ENCODE assay signal across 8 cellular contexts in the genomic region with DNA sequence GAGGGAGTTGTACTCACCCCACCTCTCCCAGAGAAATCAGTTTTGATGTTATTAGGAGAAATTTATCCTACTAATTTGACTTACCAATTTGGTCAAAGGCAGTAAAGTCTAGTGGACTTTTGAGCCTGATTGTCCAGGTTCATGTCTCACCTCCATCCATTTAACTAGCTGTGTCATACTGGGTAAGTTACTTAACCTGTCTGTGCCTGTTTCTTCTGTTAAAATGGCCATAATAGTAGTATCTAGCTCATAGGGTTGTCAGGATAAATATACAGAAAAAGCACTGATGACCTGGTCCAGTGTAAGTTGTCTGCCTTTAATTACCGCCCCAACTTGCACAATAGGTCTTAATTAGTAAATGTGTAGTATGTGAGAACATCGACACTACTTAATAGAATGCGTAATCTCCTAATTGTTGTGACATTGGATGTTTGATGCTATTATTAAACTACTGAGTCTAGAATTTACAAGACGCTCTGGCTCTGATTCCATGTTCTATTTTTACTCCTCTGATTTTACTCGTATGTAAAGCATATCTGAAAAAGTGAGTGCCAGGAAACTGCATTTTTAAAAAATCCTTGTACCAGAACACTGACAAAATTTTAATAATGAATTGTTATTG. TPM values are rescaled to one million over a fixed set of nuclear protein-coding genes. Genes with fewer than 3 reads are reported as not detected.
DNase-seq lines count a peak whose midpoint lies in the region; ATAC-seq, FAIRE-seq and TF ChIP-seq lines count a peak whose summit lies in the region.
"Had no signal": no experiment of that assay in that cellular context is flagged by ENCODE, and none has a peak within 500 bp of the region (broad histone marks: within the 10 kb centered on the region; RNA-seq: fewer than 3 reads in every experiment).

No MANE protein-coding gene starts in this region.

- no TSS peak for BruUV-seq in IMR-90 (replicated peaks; lab: Mats Ljungman, UMichigan)

- H4K5ac ChIP-seq in IMR-90 (ENCODE audit: low read depth, low read length): no peak overlapping the region

- CTCF ChIA-PET in IMR-90 (lab: Yijun Ruan, JAX): interaction anchor here (1.5 kb wide), 1 partner anchor 10 kb away, joined by 5 read pairs; no protein-coding TSS in a partner anchor

- no peak overlapping the region for H3K4ac ChIP-seq in IMR-90 (ENCODE audit: low read depth, low read length)

- peak overlapping the region; percentile 16; the same call in 1 of the 2 replicates for H3K14ac ChIP-seq in IMR-90 (replicated peaks; ENCODE audit: low read depth, low read length)

- peaks cover 4 to 30% of the 10 kb centered on the region in 2 experiments; a peak in 3 of 4 replicates for H3K79me1 ChIP-seq in IMR-90 (ENCODE audit: low read depth in 1 of 2, low read length in 2 of 2)

- H3K4me2 ChIP-seq in IMR-90 (ENCODE audit: low read depth, low read length) (peak overlapping the region; percentile 71), astrocyte (ENCODE audit: low read length) (peak overlapping the region; percentile 90)

- H3K4me3 ChIP-seq in IMR-90 (ENCODE audit: insufficient read depth, low read depth, low read length) (peak overlapping the region; percentile 84), astrocyte (ENCODE audit: insufficient read depth, low read depth, low read length) (peak overlapping the region; percentile 90), kidney (ENCODE audit: low read length in 2 of 2) (peak overlapping the region; percentile 88 to 98), suprapubic skin (peak overlapping the region; percentile 88)

- H4K91ac ChIP-seq in IMR-90 (ENCODE audit: insufficient read depth, low read depth, low read length): no peak overlapping the region

- DNase-seq in IMR-90 (no peak), astrocyte (ENCODE audit: low read depth) (peak; percentile 4), kidney (no peak), suprapubic skin (ENCODE audit: low spot score in 2 of 2) (no peak)
- DNase-seq: NCI-H2081 treated with DMSO at 0.1 percent for 48 hours had no signal

- POLR2A ChIA-PET in IMR-90 (lab: Charles Lee; ENCODE audit: unreplicated experiment): no interaction called here

- no peak overlapping the region for H2BK15ac ChIP-seq in IMR-90 (ENCODE audit: low read depth, low read length)

- no peak overlapping the region for H2AFZ ChIP-seq in IMR-90 (replicated peaks; ENCODE audit: low read length, poor library complexity)
- no peak overlapping the region for H2AFZ ChIP-seq in astrocyte (ENCODE audit: low read depth, low read length)

- TF ChIP-seq RAD21 in IMR-90 (IDR thresholded peaks at IDR 0.05; ENCODE audit: low read length): no peak

- peak overlapping the region; percentile 31 for H2BK5ac ChIP-seq in IMR-90 (ENCODE audit: low read depth, low read length, poor library complexity, severe bottlenecking)

- peaks cover 4% of the 10 kb centered on the region; the same call in 1 of the 2 replicates for H3K27me3 ChIP-seq in IMR-90 (ENCODE audit: control insufficient read depth, insufficient read depth, low read length)
- H3K27me3 ChIP-seq in astrocyte (ENCODE audit: insufficient read depth, low read length): no peaks in the 10 kb centered on the region
- no peaks in the 10 kb centered on the region for H3K27me3 ChIP-seq in suprapubic skin

- H3K9me1 ChIP-seq in IMR-90 (ENCODE audit: insufficient read depth, low read length): no peaks in the 10 kb centered on the region

- ATAC-seq in IMR-90 (ENCODE audit: low read depth): no peak
- ATAC-seq in GM21737 (IDR thresholded peaks at IDR 0.05; ENCODE audit: unreplicated experiment): no peak
- no peak for ATAC-seq in GM19395 (IDR thresholded peaks at IDR 0.05; ENCODE audit: unreplicated experiment)
- no peak for ATAC-seq in GM18858 (IDR thresholded peaks at IDR 0.05; ENCODE audit: unreplicated experiment)

- peak overlapping the region; percentile 96 for H3K27ac Mint-ChIP-seq in astrocyte (ENCODE audit: unreplicated experiment)

- H3K36me3 ChIP-seq in IMR-90 (ENCODE audit: control insufficient read depth, insufficient read depth, low read length) (peaks cover 8% of the 10 kb centered on the region), astrocyte (ENCODE audit: insufficient read depth, low read length) (peaks cover 10% of the 10 kb centered on the region), kidney (ENCODE audit: control insufficient read depth in 1 of 2, insufficient read depth in 2 of 2, low read length in 2 of 2) (peaks cover 0 to 16% of the 10 kb centered on the region in 2 donors), suprapubic skin (peaks cover 12% of the 10 kb centered on the region)

- H3K18ac ChIP-seq in IMR-90 (ENCODE audit: low read depth, low read length): no peak overlapping the region; the same call in 1 of the 2 replicates

- peak overlapping the region; percentile 81; the same call in 1 of the 2 replicates for H3K23ac ChIP-seq in IMR-90 (ENCODE audit: low read depth, low read length)

- no peak overlapping the region for H3K56ac ChIP-seq in IMR-90 (ENCODE audit: extremely low read depth, insufficient read depth, low read length)

- H3K4me1 Mint-ChIP-seq in astrocyte (ENCODE audit: low read depth, unreplicated experiment): peaks cover 4% of the 10 kb centered on the region

- H2BK20ac ChIP-seq in IMR-90 (ENCODE audit: low read depth, low read length): no peak overlapping the region

- H3K4me1 ChIP-seq in IMR-90 (ENCODE audit: control insufficient read depth, insufficient read depth, low read length): peaks cover 1% of the 10 kb centered on the region; the same call in 1 of the 2 replicates
- peaks cover 10% of the 10 kb centered on the region for H3K4me1 ChIP-seq in astrocyte (ENCODE audit: insufficient read depth, low read length)
- H3K4me1 ChIP-seq in kidney (ENCODE audit: control insufficient read depth in 1 of 2, insufficient read depth in 1 of 2, low read depth in 1 of 2, low read length in 2 of 2): peaks cover 6% of the 10 kb centered on the region in 2 donors
- H3K4me1 ChIP-seq in suprapubic skin: peaks cover 23% of the 10 kb centered on the region

- peaks cover 30% of the 10 kb centered on the region for H3K36me3 Mint-ChIP-seq in astrocyte (ENCODE audit: low read depth, unreplicated experiment)

- TF ChIP-seq CTCF in IMR-90 (conservative IDR thresholded peaks at IDR 0.05; ENCODE audit: low read depth, low read length) (no peak), astrocyte (IDR thresholded peaks at IDR 0.05; ENCODE audit: insufficient read depth, low read depth, low read length) (no peak), kidney (IDR thresholded peaks at IDR 0.05; ENCODE audit: borderline replicate concordance, extremely low read depth, insufficient read depth) (no peak), suprapubic skin (IDR thresholded peaks at IDR 0.05) (no peak)

- H3K9me3 ChIP-seq in IMR-90 (ENCODE audit: control insufficient read depth, insufficient read depth, low read length) (peaks cover 10% of the 10 kb centered on the region), astrocyte (ENCODE audit: insufficient read depth, low read depth, low read length) (peaks cover 12% of the 10 kb centered on the region), kidney (ENCODE audit: control insufficient read depth in 1 of 2, low read length in 2 of 2) (peaks cover 0 to 22% of the 10 kb centered on the region in 2 donors), suprapubic skin (no peaks in the 10 kb centered on the region)

- H3K27me3 Mint-ChIP-seq in astrocyte (ENCODE audit: low read depth, unreplicated experiment): no peaks in the 10 kb centered on the region

- in situ Hi-C loops in IMR-90 (cut with MboI; ENCODE audit: low sequenced_read_pairs): loop anchor here (10.0 kb wide), 1 partner anchor 91 kb away; a partner anchor contains a TSS

- TF ChIP-seq EP300 in suprapubic skin (IDR thresholded peaks at IDR 0.05): no peak

- no peak overlapping the region for H2BK120ac ChIP-seq in IMR-90 (ENCODE audit: low read depth, low read length)

- WGBS in IMR-90 (ENCODE audit: extremely low coverage in 2 of 2, insufficient read length in 1 of 2), 2 experiments: no CpG with 5 or more reads among the region's 5 CpGs
- 15% methylated on average over 5 of the region's 5 CpGs for WGBS in suprapubic skin

- no peak for TF ChIP-seq POLR2A in IMR-90 (IDR thresholded peaks at IDR 0.05; ENCODE audit: low read depth, low read length)
- no peak for TF ChIP-seq POLR2A in suprapubic skin (IDR thresholded peaks at IDR 0.05)

- FAIRE-seq in astrocyte (lab: Jason Lieb, UNC) (no peak), kidney (lab: Jason Lieb, UNC) (no peak)

- intact Hi-C loops in IMR-90 (cut with micrococcal nuclease) (no loop called here), kidney (cut with DNase I) (no loop called here)

- H3K9me3 Mint-ChIP-seq in astrocyte (ENCODE audit: unreplicated experiment): peaks cover 24% of the 10 kb centered on the region

- no peak overlapping the region for H2AK9ac ChIP-seq in IMR-90 (replicated peaks; ENCODE audit: low read depth, low read length, poor library complexity)

- H4K8ac ChIP-seq in IMR-90 (ENCODE audit: low read depth in 2 of 2, low read length in 2 of 2): no peak overlapping the region

- peaks cover 64% of the 10 kb centered on the region for H3K79me2 ChIP-seq in astrocyte (ENCODE audit: insufficient read depth, low read length)

- H3K4me3 Mint-ChIP-seq in astrocyte (ENCODE audit: unreplicated experiment): peak overlapping the region; percentile 98

- no peak overlapping the region for H3K27ac ChIP-seq in IMR-90 (ENCODE audit: insufficient read depth, low read length)
- peak overlapping the region; percentile 97 for H3K27ac ChIP-seq in astrocyte (ENCODE audit: low read depth, low read length)
- peak overlapping the region in 1 of 2 donors; percentile 97 for H3K27ac ChIP-seq in kidney (ENCODE audit: low read depth in 2 of 2, low read length in 2 of 2)
- H3K27ac ChIP-seq in suprapubic skin: peak overlapping the region; percentile 98

- H3K9ac ChIP-seq in IMR-90 (ENCODE audit: low read depth, low read length) (peak overlapping the region; percentile 66), astrocyte (ENCODE audit: low read length) (peak overlapping the region; percentile 95), kidney (ENCODE audit: low read length in 2 of 2) (peak overlapping the region; percentile 1 to 99)

- peaks cover 23% of the 10 kb centered on the region; the same call in 1 of the 2 replicates for H4K20me1 ChIP-seq in IMR-90 (ENCODE audit: insufficient read depth, low read length)
- H4K20me1 ChIP-seq in astrocyte (ENCODE audit: insufficient read depth, low read length): peaks cover 45% of the 10 kb centered on the region

- dilution Hi-C loops in IMR-90 (cut with HindIII; ENCODE audit: low sequenced_read_pairs, unreplicated experiment): no loop called here

- H2AK5ac ChIP-seq in IMR-90 (ENCODE audit: low read depth, low read length): no peak overlapping the region

TF ChIP-seq in IMR-90, 13 proteins besides CTCF, POLR2A, EP300 and RAD21:
- no peak for TF ChIP-seq NFE2L2 (IDR thresholded peaks at IDR 0.05; ENCODE audit: low read depth, low read length)
- TF ChIP-seq CEBPB (IDR thresholded peaks at IDR 0.05; ENCODE audit: low read depth, low read length): no peak
TF ChIP-seq in IMR-90: peak in this region for 0.

RNA-seq across cellular contexts. Expression of a gene that starts 1.5 kb away (rescaled TPM):
- 13.8 and 30.8 TPM in 2 replicates for total RNA-seq in IMR-90 (2012; rRNA removed)
- 9.9 and 15.0 TPM in 2 replicates for polyA plus RNA-seq in IMR-90 (2012; rRNA removed)
- polyA plus RNA-seq in IMR-90 (2012; cell fraction: cytosol; rRNA removed): 0.41 and 0.46 TPM in 2 replicates
- 0.22 and 6.1 TPM in 2 replicates for polyA plus RNA-seq in IMR-90 (2012; cell fraction: nucleus; rRNA removed; ENCODE audit: low replicate concordance)
- total RNA-seq in astrocyte: 87.6 and 88.5 TPM in 2 replicates
- total RNA-seq in kidney: 101 TPM
- polyA plus RNA-seq in kidney (ENCODE audit: insufficient read depth, low read depth, low replicate concordance): 24.5 TPM
- 10 to 100 TPM; 13.7 to 38.5 (median 32.2) TPM for total RNA-seq in suprapubic skin
